Comparison of ENCODE assay signal across 25 cellular contexts in the genomic region with DNA sequence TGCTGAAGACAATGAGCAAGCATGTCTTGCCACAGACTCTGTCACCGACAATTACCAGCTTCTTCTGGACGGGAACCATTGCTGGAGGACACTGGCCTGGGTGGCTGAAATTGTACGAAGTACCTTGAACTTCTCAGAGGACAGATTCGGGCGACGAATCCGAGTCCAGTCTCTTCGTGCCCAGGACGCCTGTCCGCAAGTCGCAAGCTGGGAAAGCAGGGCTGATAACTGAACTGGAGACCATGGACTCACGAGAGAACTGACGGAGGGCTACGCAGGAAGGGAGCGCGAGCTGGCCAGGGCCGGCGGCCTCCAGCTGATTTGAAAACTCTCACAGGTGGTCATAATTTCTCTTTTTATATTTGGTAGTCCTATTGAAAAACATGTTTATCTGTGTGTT.
DNase-seq lines count a peak whose midpoint lies in the region; ATAC-seq, FAIRE-seq and TF ChIP-seq lines count a peak whose summit lies in the region.
"Had no signal": no experiment of that assay in that cellular context is flagged by ENCODE, and none has a peak within 500 bp of the region (broad histone marks: within the 10 kb centered on the region; RNA-seq: fewer than 3 reads in every experiment).

No MANE protein-coding gene starts in this region.

- H4K5ac ChIP-seq in H1 (ENCODE audit: insufficient read length, low read depth, low read length), result no peak overlapping the region

- H3K4me1 ChIP-seq in right atrium auricular region (no peaks in the 10 kb centered on the region), H1 (replicated peaks in 1 of 4; ENCODE audit: control insufficient read depth in 3 of 4, insufficient read depth in 4 of 4, low read length in 3 of 4) (no peaks in the 10 kb centered on the region), psoas muscle (no peaks in the 10 kb centered on the region)
- H3K4me1 ChIP-seq: BLaER1, Caco-2 had no signal

- no peak overlapping the region for H2BK120ac ChIP-seq in H1 (replicated peaks; ENCODE audit: low read depth, low read length)

- TF ChIP-seq RAD21 in H1 (IDR thresholded peaks at IDR 0.05 in 1 of 2, conservative IDR thresholded peaks at IDR 0.05 in 1 of 2; ENCODE audit: low read depth in 2 of 2, low read length in 2 of 2), result no peak

- DNase-seq in left ventricle myocardium superior (peak; percentile 13), right atrium auricular region (ENCODE audit: low spot score) (no peak), H1 (ENCODE audit: low read depth in 1 of 2, low spot score in 2 of 2) (no peak), psoas muscle (peak; percentile 3 to 34), middle frontal gyrus (ENCODE audit: extremely low spot score, low spot score) (no peak)
- DNase-seq: CD4-positive, alpha-beta memory T cell; DMS 273 treated with DMSO at 0.1 percent for 48 hours; DMS79 treated with DMSO at 0.1 percent for 48 hours; GM23248; HCEC 1CT; MV-4-11; NCI-H1105 treated with DMSO at 0.1 percent for 48 hours; NCI-H2029 treated with DMSO at 0.1 percent for 48 hours; NCI-H345; NCI-H524; NCI-H774 had no signal

- no peaks in the 10 kb centered on the region for H4K20me1 ChIP-seq in H1 (replicated peaks in 1 of 2; ENCODE audit: control insufficient read depth in 1 of 2, insufficient read depth in 2 of 2, low read length in 2 of 2)
- H4K20me1 ChIP-seq: BLaER1 had no signal

- H2BK12ac ChIP-seq in H1 (ENCODE audit: low read depth, low read length), result no peak overlapping the region

- no peak overlapping the region for H2BK15ac ChIP-seq in H1 (ENCODE audit: low read length)

- H3K23ac ChIP-seq in H1 (ENCODE audit: insufficient read length), result no peak overlapping the region

- H3K4ac ChIP-seq in H1 (replicated peaks; ENCODE audit: insufficient read length, low read depth, low read length), result no peak overlapping the region

- no peak for FAIRE-seq in H1 (lab: Jason Lieb, UNC)
- FAIRE-seq: GM12891, HepG2, K562 had no signal

- CTCF ChIA-PET in H1 (lab: Charles Lee; ENCODE audit: partially characterized antibody), result no interaction called here

- H3K36me3 ChIP-seq in right atrium auricular region (no peaks in the 10 kb centered on the region), H1 (ENCODE audit: control insufficient read depth in 2 of 4, insufficient read depth in 4 of 4, low read length in 3 of 4) (no peaks in the 10 kb centered on the region), psoas muscle (ENCODE audit: insufficient read depth in 1 of 2, low read depth in 1 of 2) (no peaks in the 10 kb centered on the region)
- H3K36me3 ChIP-seq: BLaER1 had no signal

- no peak overlapping the region for H2BK5ac ChIP-seq in H1 (ENCODE audit: low read depth, low read length)

- POLR2A ChIA-PET in H1 (lab: Charles Lee; ENCODE audit: partially characterized antibody), result no interaction called here

- no peak overlapping the region for H4K91ac ChIP-seq in H1 (replicated peaks; ENCODE audit: insufficient read length, low read length)

- intact Hi-C loops in left ventricle myocardium superior (cut with micrococcal nuclease) (no loop called here), psoas muscle (cut with DNase I) (no loop called here)

- H3K9ac ChIP-seq in H1 (replicated peaks in 1 of 4; ENCODE audit: extremely low read depth in 1 of 4, low read depth in 3 of 4, low read length in 3 of 4), result no peak overlapping the region
- H3K9ac ChIP-seq: BLaER1, GM23248 had no signal

- H3K56ac ChIP-seq in H1 (replicated peaks; ENCODE audit: insufficient read length, low read depth, low read length), result no peak overlapping the region

- TF ChIP-seq POLR2A in H1 (IDR thresholded peaks at IDR 0.05; ENCODE audit: control extremely low read depth in 1 of 2, low read depth in 2 of 2, low read length in 2 of 2), result no peak

- no peak overlapping the region for H3K14ac ChIP-seq in H1 (ENCODE audit: insufficient read length)

- H2BK20ac ChIP-seq in H1 (ENCODE audit: low read length), result no peak overlapping the region

- H3K4me3 ChIP-seq in right atrium auricular region (no peak overlapping the region), H1 (ENCODE audit: extremely low read depth in 1 of 4, insufficient read depth in 2 of 4, low read depth in 3 of 4, low read length in 4 of 4) (no peak overlapping the region), psoas muscle (no peak overlapping the region)
- H3K4me3 ChIP-seq: BLaER1, GM23248, K562 had no signal

- no peak overlapping the region for H3K4me2 ChIP-seq in H1 (ENCODE audit: insufficient read depth in 1 of 2, low read depth in 2 of 2, low read length in 2 of 2)
- H3K4me2 ChIP-seq: BLaER1 had no signal

- no peaks in the 10 kb centered on the region for H3K27me3 ChIP-seq in right atrium auricular region
- peaks cover 0 to 1% (median 0%) of the 10 kb centered on the region in 4 experiments; a peak in 1 of 7 replicates for H3K27me3 ChIP-seq in H1 (replicated peaks in 1 of 4; ENCODE audit: control insufficient read depth in 3 of 4, extremely low read depth in 1 of 4, insufficient read depth in 3 of 4, low read length in 3 of 4)
- no peaks in the 10 kb centered on the region for H3K27me3 ChIP-seq in psoas muscle (ENCODE audit: insufficient read depth in 3 of 3, low read length in 2 of 3)
- H3K27me3 ChIP-seq: BLaER1 had no signal

- no peak for TF ChIP-seq EP300 in H1 (IDR thresholded peaks at IDR 0.05; ENCODE audit: borderline replicate concordance in 1 of 2, low read depth in 2 of 2, low read length in 2 of 2)

- H2AFZ ChIP-seq in H1 (ENCODE audit: low read length), result no peak overlapping the region
- H2AFZ ChIP-seq: GM23248 had no signal

- H3K79me1 ChIP-seq in H1 (ENCODE audit: low read depth, low read length), result no peaks in the 10 kb centered on the region

- TF ChIP-seq CTCF in right atrium auricular region (IDR thresholded peaks at IDR 0.05) (no peak), H1 (IDR thresholded peaks at IDR 0.05; ENCODE audit: control extremely low read depth in 1 of 3, insufficient read depth in 1 of 3, low read depth in 1 of 3, low read length in 3 of 3) (no peak), psoas muscle (IDR thresholded peaks at IDR 0.05) (no peak)

- no peaks in the 10 kb centered on the region for H3K23me2 ChIP-seq in H1 (ENCODE audit: low read depth, low read length)

- no peak overlapping the region for H2AK5ac ChIP-seq in H1 (ENCODE audit: low read depth, low read length)

- no peaks in the 10 kb centered on the region for H3K79me2 ChIP-seq in H1 (ENCODE audit: control insufficient read depth in 1 of 2, insufficient read depth in 2 of 2, low read length in 2 of 2)

- peak overlapping the region; percentile 7 for H4K8ac ChIP-seq in H1 (ENCODE audit: extremely low read depth, insufficient read depth, low read length)

- H3K9me3 ChIP-seq in right atrium auricular region (no peaks in the 10 kb centered on the region), H1 (ENCODE audit: insufficient read depth in 2 of 2, low read depth in 1 of 2, low read length in 1 of 2) (no peaks in the 10 kb centered on the region), psoas muscle (no peaks in the 10 kb centered on the region)
- H3K9me3 ChIP-seq: BLaER1, Caco-2 had no signal

- H3K18ac ChIP-seq in H1 (ENCODE audit: extremely low read depth, low read length), result no peak overlapping the region

- no peak overlapping the region for H3K27ac ChIP-seq in right atrium auricular region
- H3K27ac ChIP-seq in H1 (ENCODE audit: low read depth, low read length), result no peak overlapping the region
- H3K27ac ChIP-seq in psoas muscle, result no peak overlapping the region
- H3K27ac ChIP-seq: BLaER1, GM23248, HL-60 had no signal

- WGBS in H1 (ENCODE audit: extremely low coverage in 1 of 2, insufficient coverage in 1 of 2, insufficient read length in 1 of 2, insufficient replicate concordance in 2 of 2, low coverage in 1 of 2, low lambda C conversion rate in 2 of 2, missing lambda C conversion rate in 1 of 2), 2 experiments, result 96% methylated on average over 18 of the region's 18 CpGs; no CpG with 5 or more reads in 1 of the 2 experiments
- 96 to 98% (median 98%) methylated on average over 18 of the region's 18 CpGs for WGBS in psoas muscle, 3 donors

- ATAC-seq in left ventricle myocardium superior, result no peak
- ATAC-seq in psoas muscle, result no peak
- no peak for ATAC-seq in GM19023 (IDR thresholded peaks at IDR 0.05; ENCODE audit: unreplicated experiment)
- no peak for ATAC-seq in HG03432 (IDR thresholded peaks at IDR 0.05; ENCODE audit: unreplicated experiment)
- ATAC-seq: HepG2, K562, Panc1 had no signal

TF ChIP-seq in H1, 55 proteins besides CTCF, POLR2A, EP300 and RAD21:
- TF ChIP-seq TAF7 (optimal IDR thresholded peaks at IDR 0.05; ENCODE audit: borderline replicate concordance, low read depth, low read length) (no peak), ATF2 (IDR thresholded peaks at IDR 0.05; ENCODE audit: low read length) (no peak), E2F6 (IDR thresholded peaks at IDR 0.05) (no peak), SAP30 (IDR thresholded peaks at IDR 0.05; ENCODE audit: insufficient read depth, insufficient replicate concordance, low read length) (no peak), JUN (IDR thresholded peaks at IDR 0.05; ENCODE audit: low read depth, low read length) (no peak)

Comparison
In these comparisons a context has a peak if more than half of its experiments do, and no peak if none do; other contexts are left out.
1. DNase-seq: peak in left ventricle myocardium superior (single experiment) and psoas muscle (2 of 2); none in right atrium auricular region (single experiment), H1 (0 of 2) and middle frontal gyrus (single experiment).